In the genomic region with DNA sequence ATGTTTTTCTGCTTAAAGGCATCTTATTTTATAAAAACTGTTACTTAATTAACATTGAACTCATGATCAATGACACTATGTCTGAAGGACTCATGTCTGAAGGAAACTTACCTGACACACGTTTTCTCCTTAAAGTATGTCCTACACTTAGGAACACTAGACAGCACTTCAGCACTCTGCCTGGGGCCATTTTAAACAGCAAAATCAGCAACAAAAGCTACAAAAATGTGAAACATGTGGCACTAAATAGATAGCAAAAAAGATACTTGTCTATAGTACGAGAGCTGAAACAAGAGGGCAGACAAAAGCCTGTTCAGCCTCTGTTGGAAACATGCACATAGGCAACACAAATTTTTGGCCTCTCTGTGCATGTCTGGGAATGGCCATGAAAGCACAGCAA, we compare ENCODE assay signal across 30 cellular contexts.
"Had no signal": no experiment of that assay in that cellular context is flagged by ENCODE, and none has a peak within 500 bp of the region (broad histone marks: within the 10 kb centered on the region; RNA-seq: fewer than 3 reads in every experiment).

No MANE protein-coding gene starts in this region.

- H3K4me2 ChIP-seq: hepatocyte, smooth muscle cell had no signal

- H3K4me3 Mint-ChIP-seq: mesothelial cell of epicardium; naive thymus-derived CD4-positive, alpha-beta T cell; natural killer cell treated with Interleukin-12 subunit alpha and Interleukin-12 subunit beta and Interleukin-15 and Interleukin-18, amount 100 ng/mL, for 72 hours; stimulated activated memory B cell treated with anti-CD40 and anti-IgM and Interleukin-4, amounts not matched to agents 10 μg/mL and 1 μg/mL and 100 μg/mL, for 72 hours; stimulated activated naive CD8-positive, alpha-beta T cell treated with anti-CD3 and anti-CD28 coated beads, Interleukin-15, amount 100 ng/mL, for 72 hours had no signal

- DNase-seq: heart right ventricle; kidney glomerular epithelial cell; left cardiac atrium; lower lobe of right lung; mammary epithelial cell; mesendoderm; naive thymus-derived CD4-positive, alpha-beta T cell; occipital lobe; ovary; right lobe of liver; stimulated activated CD4-positive, alpha-beta T cell treated with anti-CD3 and anti-CD28 coated beads, Interleukin-1b, Interleukin-23, amount 100 ng/mL, for 48 hours; stimulated activated CD4-positive, alpha-beta T cell treated with anti-CD3 and anti-CD28 coated beads, Interleukin-2, amount 100 ng/mL, for 48 hours; stimulated activated CD4-positive, alpha-beta T cell treated with anti-CD3 and anti-CD28 coated beads, Interleukin-4, amount 100 ng/mL, for 4 hours; stimulated activated CD8-positive, alpha-beta memory T cell treated with anti-CD3 and anti-CD28 coated beads, Interleukin-4, amount 100 ng/mL, for 48 hours; stimulated activated naive CD4-positive, alpha-beta T cell treated with Interleukin-2 at 50 U/mL for 16 hours; stimulated activated naive CD8-positive, alpha-beta T cell treated with anti-CD3 and anti-CD28 coated beads, Interleukin-15, amount 100 ng/mL, for 72 hours; substantia nigra; upper lobe of left lung had no signal

- H3K27ac Mint-ChIP-seq: mesothelial cell of epicardium; naive thymus-derived CD4-positive, alpha-beta T cell; natural killer cell treated with Interleukin-12 subunit alpha and Interleukin-12 subunit beta and Interleukin-15 and Interleukin-18, amount 100 ng/mL, for 72 hours; progenitor cell of endocrine pancreas; stimulated activated memory B cell treated with anti-CD40 and anti-IgM and Interleukin-4, amounts not matched to agents 10 μg/mL and 1 μg/mL and 100 μg/mL, for 72 hours; stimulated activated naive CD8-positive, alpha-beta T cell treated with anti-CD3 and anti-CD28 coated beads, Interleukin-15, amount 100 ng/mL, for 72 hours had no signal

- FAIRE-seq: keratinocyte, urothelium cell line had no signal

- H3K79me2 ChIP-seq: hepatocyte had no signal

- H3K9me3 Mint-ChIP-seq: naive thymus-derived CD4-positive, alpha-beta T cell; stimulated activated naive CD8-positive, alpha-beta T cell treated with anti-CD3 and anti-CD28 coated beads, Interleukin-15, amount 100 ng/mL, for 72 hours had no signal

- H3K9me3 ChIP-seq: lower lobe of right lung, neutrophil, ovary, right lobe of liver, tibial nerve, upper lobe of left lung had no signal

- ATAC-seq: heart right ventricle; left cardiac atrium; left lobe of liver; lower lobe of right lung; naive thymus-derived CD4-positive, alpha-beta T cell; natural killer cell treated with Interleukin-12 subunit alpha and Interleukin-12 subunit beta and Interleukin-15 and Interleukin-18, amount 100 ng/mL, for 72 hours; right lobe of liver; stimulated activated memory B cell treated with anti-CD40 and anti-IgM and Interleukin-4, amounts not matched to agents 10 μg/mL and 1 μg/mL and 100 μg/mL, for 72 hours; stimulated activated naive CD8-positive, alpha-beta T cell treated with anti-CD3 and anti-CD28 coated beads, Interleukin-15, amount 100 ng/mL, for 72 hours had no signal

- H2AFZ ChIP-seq: hepatocyte had no signal

- H3K4me3 ChIP-seq: heart right ventricle, hepatocyte, lower lobe of right lung, ovary, right atrium auricular region, right lobe of liver, smooth muscle cell, tibial nerve, upper lobe of left lung had no signal

- H3K4me1 Mint-ChIP-seq: naive thymus-derived CD4-positive, alpha-beta T cell; stimulated activated memory B cell treated with anti-CD40 and anti-IgM and Interleukin-4, amounts not matched to agents 10 μg/mL and 1 μg/mL and 100 μg/mL, for 72 hours; stimulated activated naive CD8-positive, alpha-beta T cell treated with anti-CD3 and anti-CD28 coated beads, Interleukin-15, amount 100 ng/mL, for 72 hours had no signal

- H3K27me3 ChIP-seq: heart right ventricle, hepatocyte, neutrophil, ovary, right atrium auricular region, tibial nerve, upper lobe of left lung had no signal

- H3K36me3 ChIP-seq: heart right ventricle, lower lobe of right lung, neutrophil, ovary, right atrium auricular region, right lobe of liver, tibial nerve, upper lobe of left lung had no signal

- H3K27ac ChIP-seq: heart right ventricle, hepatocyte, lower lobe of right lung, neutrophil, ovary, right atrium auricular region, right lobe of liver, tibial nerve, upper lobe of left lung had no signal

- H3K4me1 ChIP-seq: right lobe of liver had no signal

- H3K27me3 Mint-ChIP-seq: progenitor cell of endocrine pancreas had no signal

- H3K36me3 Mint-ChIP-seq: natural killer cell treated with Interleukin-12 subunit alpha and Interleukin-12 subunit beta and Interleukin-15 and Interleukin-18, amount 100 ng/mL, for 72 hours; stimulated activated memory B cell treated with anti-CD40 and anti-IgM and Interleukin-4, amounts not matched to agents 10 μg/mL and 1 μg/mL and 100 μg/mL, for 72 hours had no signal
